21 cellular contexts compared by ENCODE assay signal in the genomic region with DNA sequence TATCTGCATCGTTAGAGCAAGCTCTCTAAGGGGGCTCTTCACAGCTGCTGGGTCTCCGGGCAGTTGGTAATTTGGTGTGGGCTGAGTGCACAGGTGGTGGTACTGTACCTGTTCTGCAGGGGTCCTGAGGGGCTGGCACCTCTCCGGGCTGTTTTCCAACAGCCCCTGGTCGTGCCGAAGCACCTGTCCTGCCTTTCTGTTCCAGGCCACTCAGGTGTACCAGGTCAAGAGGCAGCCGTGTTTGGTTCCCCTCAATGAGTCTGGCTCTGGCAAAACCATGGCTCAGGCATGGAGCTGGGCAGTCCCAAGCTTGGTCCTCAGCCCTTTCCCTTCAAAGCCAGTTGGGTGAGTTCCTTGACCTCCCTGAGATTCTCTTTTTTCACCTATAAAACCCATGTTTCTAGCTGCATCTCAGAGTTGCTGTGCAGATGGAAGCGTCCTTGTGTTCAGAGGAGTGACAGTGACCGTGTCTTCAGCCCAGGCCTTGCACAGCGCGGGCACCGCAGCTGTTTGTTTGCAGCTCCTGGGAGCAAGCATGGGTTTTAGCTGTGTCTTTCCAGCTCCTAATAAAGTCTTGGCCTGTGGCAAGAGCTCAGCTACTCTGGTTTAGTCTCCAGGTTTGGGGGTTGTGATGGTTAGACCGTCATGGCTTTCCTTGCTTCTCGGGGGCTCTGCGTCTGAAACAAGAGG.
DNase-seq lines count a peak whose midpoint lies in the region; ATAC-seq and TF ChIP-seq lines count a peak whose summit lies in the region.
"Had no signal": no experiment of that assay in that cellular context is flagged by ENCODE, and none has a peak within 500 bp of the region (broad histone marks: within the 10 kb centered on the region; RNA-seq: fewer than 3 reads in every experiment).

No MANE protein-coding gene starts in this region.

- no peak overlapping the region for H3K27ac ChIP-seq in right cardiac atrium (ENCODE audit: low read length)
- no peak overlapping the region for H3K27ac ChIP-seq in RWPE2 (ENCODE audit: poor library complexity, severe bottlenecking)
- H3K27ac ChIP-seq: A549, PC-9 had no signal

- H3K36me3 ChIP-seq in RWPE2 (ENCODE audit: low read depth), result no peaks in the 10 kb centered on the region

- H3K9me3 ChIP-seq in right cardiac atrium (ENCODE audit: control insufficient read depth, low read length) (no peaks in the 10 kb centered on the region), RWPE2 (ENCODE audit: severe bottlenecking) (no peaks in the 10 kb centered on the region)
- H3K9me3 ChIP-seq: Caco-2 had no signal

- H3K4me3 ChIP-seq in right cardiac atrium (ENCODE audit: low read length) (no peak overlapping the region), RWPE2 (ENCODE audit: severe bottlenecking) (no peak overlapping the region)
- H3K4me3 ChIP-seq: A549, GM12878, PC-9 had no signal

- H3K36me3 Mint-ChIP-seq in nephron (ENCODE audit: low read depth), result peaks cover 28% of the 10 kb centered on the region
- no peaks in the 10 kb centered on the region for H3K36me3 Mint-ChIP-seq in activated T-helper 1 cell treated with anti-CD3 and anti-CD28 coated beads, Interleukin-12 subunit alpha, Interleukin-12 subunit beta, Interleukin-2, Interleukin-4 antibody, amounts not matched to agents 30 ng/mL and 10 ng/mL and 1 ng/mL, durations not matched to agents 14 hours and 24 hours and 36 hours (ENCODE audit: low read depth)

- peaks cover 12% of the 10 kb centered on the region for H3K27me3 Mint-ChIP-seq in nephron (ENCODE audit: low read depth)
- no peaks in the 10 kb centered on the region for H3K27me3 Mint-ChIP-seq in activated T-helper 1 cell treated with anti-CD3 and anti-CD28 coated beads, Interleukin-12 subunit alpha, Interleukin-12 subunit beta, Interleukin-2, Interleukin-4 antibody, amounts not matched to agents 30 ng/mL and 10 ng/mL and 1 ng/mL, durations not matched to agents 14 hours and 24 hours and 36 hours (ENCODE audit: insufficient read depth)
- H3K27me3 Mint-ChIP-seq: CD4-positive, alpha-beta T cell had no signal

- H3K27me3 ChIP-seq in right cardiac atrium (ENCODE audit: control insufficient read depth, insufficient read depth) (no peaks in the 10 kb centered on the region), RWPE2 (ENCODE audit: insufficient read depth, poor library complexity, severe bottlenecking) (no peaks in the 10 kb centered on the region)

- H3K4me1 ChIP-seq in right cardiac atrium (ENCODE audit: control insufficient read depth, insufficient read depth, low read length) (peaks cover 3% of the 10 kb centered on the region), RWPE2 (ENCODE audit: insufficient read depth, poor library complexity, severe bottlenecking) (no peaks in the 10 kb centered on the region)
- H3K4me1 ChIP-seq: A549, Caco-2 had no signal

- DNase-seq in right cardiac atrium, result peak in 2 of 3 donors; percentile 5 to 37
- DNase-seq in Right ventricle myocardium superior, result no peak
- DNase-seq in RWPE2 (ENCODE audit: low spot score), result peak; percentile 35
- no peak for DNase-seq in activated T-helper 1 cell treated with anti-CD3 and anti-CD28 coated beads, Interleukin-12 subunit alpha, Interleukin-12 subunit beta, Interleukin-2, Interleukin-4 antibody, amounts not matched to agents 30 ng/mL and 10 ng/mL and 1 ng/mL, durations not matched to agents 14 hours and 24 hours and 36 hours (ENCODE audit: low spot score)
- DNase-seq in head of caudate nucleus, result no peak
- DNase-seq: Caco-2; CD4-positive, alpha-beta T cell; DMS153; EL; MM.1S; NCI-H1092; NCI-H2081; NCI-H2171 treated with DMSO at 0.1 percent for 48 hours; NCI-H446 treated with DMSO at 0.1 percent for 48 hours; NCI-H774; PC-9 had no signal

- ATAC-seq in right cardiac atrium (no peak), Right ventricle myocardium superior (ENCODE audit: poor library complexity) (no peak), RWPE2 (ENCODE audit: low read depth) (no peak), HG03432 (IDR thresholded peaks at IDR 0.05; ENCODE audit: unreplicated experiment) (no peak)
- ATAC-seq: GM12878, HCT116 had no signal

- intact Hi-C loops in right cardiac atrium (cut with DNase I) (no loop called here), Right ventricle myocardium superior (cut with DNase I) (no loop called here), head of caudate nucleus (cut with DNase I) (no loop called here)
- intact Hi-C loops in activated T-helper 1 cell treated with anti-CD3 and anti-CD28 coated beads, Interleukin-12 subunit alpha, Interleukin-12 subunit beta, Interleukin-2, Interleukin-4 antibody, amounts not matched to agents 30 ng/mL and 10 ng/mL and 1 ng/mL, durations not matched to agents 14 hours and 24 hours and 36 hours (cut with micrococcal nuclease), result no loop called here

- peaks cover 16% of the 10 kb centered on the region for H3K9me3 Mint-ChIP-seq in nephron
- no peaks in the 10 kb centered on the region for H3K9me3 Mint-ChIP-seq in activated T-helper 1 cell treated with anti-CD3 and anti-CD28 coated beads, Interleukin-12 subunit alpha, Interleukin-12 subunit beta, Interleukin-2, Interleukin-4 antibody, amounts not matched to agents 30 ng/mL and 10 ng/mL and 1 ng/mL, durations not matched to agents 14 hours and 24 hours and 36 hours

- peaks cover 66% of the 10 kb centered on the region for H3K4me1 Mint-ChIP-seq in nephron
- no peaks in the 10 kb centered on the region for H3K4me1 Mint-ChIP-seq in activated T-helper 1 cell treated with anti-CD3 and anti-CD28 coated beads, Interleukin-12 subunit alpha, Interleukin-12 subunit beta, Interleukin-2, Interleukin-4 antibody, amounts not matched to agents 30 ng/mL and 10 ng/mL and 1 ng/mL, durations not matched to agents 14 hours and 24 hours and 36 hours (ENCODE audit: low read depth)

- H3K4me3 Mint-ChIP-seq in nephron, result peak overlapping the region in 1 of 3 experiments; percentile 53
- H3K4me3 Mint-ChIP-seq in activated T-helper 1 cell treated with anti-CD3 and anti-CD28 coated beads, Interleukin-12 subunit alpha, Interleukin-12 subunit beta, Interleukin-2, Interleukin-4 antibody, amounts not matched to agents 30 ng/mL and 10 ng/mL and 1 ng/mL, durations not matched to agents 14 hours and 24 hours and 36 hours, result no peak overlapping the region
- H3K4me3 Mint-ChIP-seq: CD4-positive, alpha-beta T cell had no signal

- H3K27ac Mint-ChIP-seq in nephron, result peak overlapping the region; percentile 77 to 82 (median 77)
- H3K27ac Mint-ChIP-seq in activated T-helper 1 cell treated with anti-CD3 and anti-CD28 coated beads, Interleukin-12 subunit alpha, Interleukin-12 subunit beta, Interleukin-2, Interleukin-4 antibody, amounts not matched to agents 30 ng/mL and 10 ng/mL and 1 ng/mL, durations not matched to agents 14 hours and 24 hours and 36 hours, result no peak overlapping the region
- H3K27ac Mint-ChIP-seq: CD4-positive, alpha-beta T cell had no signal

- WGBS in right cardiac atrium, result 90% methylated on average over 14 of the region's 14 CpGs

- TF ChIP-seq CTCF in RWPE2 (IDR thresholded peaks at IDR 0.05; ENCODE audit: poor library complexity, severe bottlenecking) (no peak), nephron (IDR thresholded peaks at IDR 0.05; ENCODE audit: unreplicated experiment in 3 of 3) (no peak)

Comparison
In these comparisons a context has a peak if more than half of its experiments do, and no peak if none do; other contexts are left out.
1. DNase-seq: peak in right cardiac atrium (2 of 3) and RWPE2 (single experiment); none in Right ventricle myocardium superior (single experiment), activated T-helper 1 cell treated with anti-CD3 and anti-CD28 coated beads, Interleukin-12 subunit alpha, Interleukin-12 subunit beta, Interleukin-2, Interleukin-4 antibody, amounts not matched to agents 30 ng/mL and 10 ng/mL and 1 ng/mL, durations not matched to agents 14 hours and 24 hours and 36 hours (single experiment) and head of caudate nucleus (0 of 42).